ENCODE assay signal across 15 cellular contexts in the genomic region with DNA sequence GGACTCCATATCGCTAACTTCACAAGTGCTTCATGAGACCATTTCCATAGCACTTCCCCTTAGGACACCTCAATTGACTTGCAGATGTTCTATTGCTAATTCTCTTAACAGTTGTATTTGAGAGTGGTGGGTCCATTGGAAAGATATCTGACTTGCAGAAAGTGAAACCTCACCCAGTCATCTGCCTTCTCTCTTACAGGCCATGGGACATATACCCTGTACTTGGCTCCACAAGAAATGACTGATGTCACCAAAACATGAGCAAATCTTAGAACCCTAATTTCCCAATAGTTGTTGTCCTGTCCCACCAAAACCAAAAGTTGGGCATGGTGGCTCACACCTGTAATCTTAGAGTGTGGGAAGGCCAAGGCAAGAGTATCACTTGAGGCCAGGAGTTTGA.
"Had no signal": no experiment of that assay in that cellular context is flagged by ENCODE, and none has a peak within 500 bp of the region (broad histone marks: within the 10 kb centered on the region; RNA-seq: fewer than 3 reads in every experiment).

No MANE protein-coding gene starts in this region.

- H3K4me3 ChIP-seq: dorsolateral prefrontal cortex, psoas muscle, testis had no signal

- H3K27ac Mint-ChIP-seq: activated B cell treated with CpG ODN at 0.5 μM for 24 hours; activated CD4-positive, alpha-beta T cell treated with anti-CD3 and anti-CD28 coated beads, Interleukin-2, amount 10 ng/mL, durations not matched to agents 7 days and 5 days; activated naive CD8-positive, alpha-beta T cell; natural killer cell treated with Interleukin-12 subunit alpha and Interleukin-12 subunit beta and Interleukin-15 and Interleukin-18, amount 100 ng/mL, for 72 hours; stimulated activated naive CD8-positive, alpha-beta T cell treated with anti-CD3 and anti-CD28 coated beads, Interleukin-15, Interleukin-2, amounts not matched to agents 100 ng/mL and 50 ng/mL, for 24 hours; T-helper 17 cell had no signal

- DNase-seq: activated B cell treated with CpG ODN at 0.5 μM for 24 hours; activated CD4-positive, alpha-beta T cell treated with anti-CD3 and anti-CD28 coated beads, Interleukin-2, amount 10 ng/mL, durations not matched to agents 7 days and 5 days; activated effector memory CD4-positive, alpha-beta T cell treated with Interleukin-2 at 50 U/mL for 16 hours; activated T-cell treated with anti-CD3 and anti-CD28 coated beads for 4 hours; aorta; dorsolateral prefrontal cortex; head of caudate nucleus; occipital lobe; psoas muscle; stimulated activated CD4-positive, alpha-beta T cell treated with anti-CD3 and anti-CD28 coated beads, Interleukin-2, amount 100 ng/mL, for 48 hours; T-helper 17 cell; testis had no signal

- H3K27me3 ChIP-seq: dorsolateral prefrontal cortex, testis had no signal

- H3K4me3 Mint-ChIP-seq: activated B cell treated with CpG ODN at 0.5 μM for 24 hours; activated CD4-positive, alpha-beta T cell treated with anti-CD3 and anti-CD28 coated beads, Interleukin-2, amount 10 ng/mL, durations not matched to agents 7 days and 5 days; activated naive CD8-positive, alpha-beta T cell; natural killer cell treated with Interleukin-12 subunit alpha and Interleukin-12 subunit beta and Interleukin-15 and Interleukin-18, amount 100 ng/mL, for 72 hours; stimulated activated naive CD8-positive, alpha-beta T cell treated with anti-CD3 and anti-CD28 coated beads, Interleukin-15, Interleukin-2, amounts not matched to agents 100 ng/mL and 50 ng/mL, for 24 hours; T-helper 17 cell had no signal

- ATAC-seq: psoas muscle, T-helper 17 cell had no signal

- H3K9me3 ChIP-seq: psoas muscle, testis had no signal

- H3K27ac ChIP-seq: testis had no signal

- H3K9me3 Mint-ChIP-seq: activated B cell treated with CpG ODN at 0.5 μM for 24 hours; activated CD4-positive, alpha-beta T cell treated with anti-CD3 and anti-CD28 coated beads, Interleukin-2, amount 10 ng/mL, durations not matched to agents 7 days and 5 days; natural killer cell treated with Interleukin-12 subunit alpha and Interleukin-12 subunit beta and Interleukin-15 and Interleukin-18, amount 100 ng/mL, for 72 hours; stimulated activated naive CD8-positive, alpha-beta T cell treated with anti-CD3 and anti-CD28 coated beads, Interleukin-15, Interleukin-2, amounts not matched to agents 100 ng/mL and 50 ng/mL, for 24 hours had no signal
